Comparison of ENCODE assay signal across 11 cellular contexts in the genomic region with DNA sequence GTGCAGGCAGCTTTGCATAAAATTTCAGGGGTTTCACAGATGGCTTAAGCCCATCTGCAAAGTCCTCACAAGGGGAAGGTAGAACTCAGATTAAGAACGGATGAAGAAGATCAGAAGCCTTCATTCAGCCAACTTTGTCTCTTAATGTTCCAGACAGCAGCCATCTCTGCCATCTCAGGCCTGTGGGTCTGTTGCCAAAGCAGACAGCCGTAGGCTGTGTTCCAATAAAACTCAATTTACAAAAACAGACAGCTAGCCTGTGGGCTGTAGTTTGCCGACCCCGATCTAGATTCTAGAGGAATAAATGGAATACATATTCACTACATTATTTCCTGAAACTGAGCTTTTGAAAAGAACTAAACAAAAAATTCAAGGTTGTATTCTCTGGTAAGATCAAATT.
"Had no signal": no experiment of that assay in that cellular context is flagged by ENCODE, and none has a peak within 500 bp of the region (broad histone marks: within the 10 kb centered on the region; RNA-seq: fewer than 3 reads in every experiment).

No MANE protein-coding gene starts in this region.

- H3K4me3 Mint-ChIP-seq: activated naive CD4-positive, alpha-beta T cell treated with anti-CD3 and anti-CD28 coated beads, Interleukin-2, amount 50 U/mL, for 24 hours; T-helper 17 cell had no signal

- H3K9me3 ChIP-seq: pancreas, uterus had no signal

- H3K27me3 Mint-ChIP-seq: activated naive CD4-positive, alpha-beta T cell treated with anti-CD3 and anti-CD28 coated beads, Interleukin-2, amount 50 U/mL, for 24 hours; T-helper 17 cell had no signal

- DNase-seq: activated CD4-positive, CD25-positive, alpha-beta regulatory T cell; activated effector memory CD4-positive, alpha-beta T cell treated with Interleukin-2 at 50 U/mL for 16 hours; activated T-cell treated with anti-CD3 and anti-CD28 coated beads, Interleukin-2, amount 50 U/mL, for 1 hour; amygdala; mesendoderm; pancreas; T-helper 17 cell; uterus had no signal

- H3K9me3 Mint-ChIP-seq: activated naive CD4-positive, alpha-beta T cell treated with anti-CD3 and anti-CD28 coated beads, Interleukin-2, amount 50 U/mL, for 24 hours had no signal

- ATAC-seq: esophagus mucosa, pancreas, T-helper 17 cell had no signal

- H3K27ac ChIP-seq: pancreas, uterus had no signal

- H3K36me3 Mint-ChIP-seq: activated naive CD4-positive, alpha-beta T cell treated with anti-CD3 and anti-CD28 coated beads, Interleukin-2, amount 50 U/mL, for 24 hours had no signal

- H3K4me3 ChIP-seq: pancreas, smooth muscle cell, uterus had no signal

- H3K4me2 ChIP-seq: smooth muscle cell had no signal

- H3K27ac Mint-ChIP-seq: activated naive CD4-positive, alpha-beta T cell treated with anti-CD3 and anti-CD28 coated beads, Interleukin-2, amount 50 U/mL, for 24 hours had no signal

- H3K36me3 ChIP-seq: pancreas, uterus had no signal

- H3K27me3 ChIP-seq: pancreas, uterus had no signal
